Comparison of ENCODE assay signal across 10 cellular contexts in the genomic region with DNA sequence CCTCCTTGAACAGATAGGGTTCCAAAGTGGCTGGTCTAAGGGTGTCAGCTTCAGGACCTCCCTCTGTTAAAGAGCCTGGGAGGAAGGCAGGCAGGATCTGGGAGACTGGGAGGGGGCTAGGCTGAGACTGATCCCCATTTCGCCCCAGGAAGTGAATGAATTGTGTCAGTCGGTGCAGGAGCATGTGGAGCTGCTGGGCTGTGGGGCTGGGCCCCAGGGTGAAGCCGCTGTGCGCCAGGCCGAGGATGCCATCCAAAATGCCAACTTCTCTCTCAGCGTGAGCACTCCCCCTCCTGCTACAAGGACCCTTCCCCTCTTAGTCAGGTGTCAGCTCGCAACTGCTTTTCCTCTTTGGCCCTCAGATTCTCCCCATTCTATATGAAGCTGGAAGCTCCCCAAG.
"Had no signal": no experiment of that assay in that cellular context is flagged by ENCODE, and none has a peak within 500 bp of the region (broad histone marks: within the 10 kb centered on the region; RNA-seq: fewer than 3 reads in every experiment).

No MANE protein-coding gene starts in this region.

- H3K36me3 Mint-ChIP-seq: mesothelial cell of epicardium had no signal

- H3K9me3 Mint-ChIP-seq: activated CD4-positive, alpha-beta T cell treated with anti-CD3 and anti-CD28 coated beads, Interleukin-2, amount 10 ng/mL, durations not matched to agents 7 days and 5 days; endodermal cell; mesothelial cell of epicardium had no signal

- DNase-seq: activated CD4-positive, alpha-beta T cell treated with anti-CD3 and anti-CD28 coated beads, Interleukin-2, amount 10 ng/mL, durations not matched to agents 7 days and 5 days; activated CD4-positive, CD25-positive, alpha-beta regulatory T cell; activated effector memory CD4-positive, alpha-beta T cell treated with anti-CD3 and anti-CD28 coated beads, Interleukin-2, amount 50 U/mL, for 16 hours; aorta; endodermal cell; gastrocnemius medialis; heart right ventricle had no signal

- ATAC-seq: gastrocnemius medialis, heart right ventricle, pancreas, sciatic nerve had no signal

- H3K4me3 Mint-ChIP-seq: activated CD4-positive, alpha-beta T cell treated with anti-CD3 and anti-CD28 coated beads, Interleukin-2, amount 10 ng/mL, durations not matched to agents 7 days and 5 days; endodermal cell had no signal

- H3K27ac Mint-ChIP-seq: endodermal cell, mesothelial cell of epicardium had no signal

- H3K27me3 Mint-ChIP-seq: activated CD4-positive, alpha-beta T cell treated with anti-CD3 and anti-CD28 coated beads, Interleukin-2, amount 10 ng/mL, durations not matched to agents 7 days and 5 days had no signal
